Comparison of ENCODE assay signal across 11 cellular contexts in genomic region chr22:30858976-30859713, GRCh38.
"Had no signal": no experiment of that assay in that cellular context is flagged by ENCODE, and none has a peak within 500 bp of the region (broad histone marks: within the 10 kb centered on the region; RNA-seq: fewer than 3 reads in every experiment).

No MANE protein-coding gene starts in this region.

- H3K36me3 ChIP-seq: cardiac muscle cell, left lung, neural progenitor cell, transverse colon had no signal

- H3K4me3 ChIP-seq: cardiac muscle cell, left lung, neural progenitor cell, skin epidermis, transverse colon had no signal

- DNase-seq: activated CD4-positive, alpha-beta T cell treated with anti-CD3 and anti-CD28 coated beads, Interleukin-2, amount 50 U/mL, for 48 hours; activated CD4-positive, CD25-positive, alpha-beta regulatory T cell treated with anti-CD3 and anti-CD28 coated beads, Interleukin-2, amount 50 U/mL, for 72 hours; activated naive CD4-positive, alpha-beta T cell treated with anti-CD3 and anti-CD28 coated beads for 36 hours; foreskin melanocyte; left lung; T-helper 9 cell; transverse colon had no signal

- H3K4me1 ChIP-seq: neural progenitor cell, transverse colon had no signal

- H3K27ac ChIP-seq: cardiac muscle cell, left lung, neural progenitor cell, skin epidermis, transverse colon had no signal

- H3K4me3 Mint-ChIP-seq: activated naive CD4-positive, alpha-beta T cell treated with anti-CD3 and anti-CD28 coated beads for 36 hours; activated T-helper 1 cell treated with anti-CD3 and anti-CD28 coated beads, Interleukin-12 subunit alpha, Interleukin-12 subunit beta, Interleukin-2, Interleukin-4 antibody, amounts not matched to agents 30 ng/mL and 10 ng/mL and 1 ng/mL, durations not matched to agents 14 hours and 24 hours and 36 hours; neural progenitor cell had no signal

- H3K36me3 Mint-ChIP-seq: neural progenitor cell had no signal

- H3K9me3 ChIP-seq: left lung, transverse colon had no signal

- H3K27ac Mint-ChIP-seq: activated naive CD4-positive, alpha-beta T cell treated with anti-CD3 and anti-CD28 coated beads for 36 hours; activated T-helper 1 cell treated with anti-CD3 and anti-CD28 coated beads, Interleukin-12 subunit alpha, Interleukin-12 subunit beta, Interleukin-2, Interleukin-4 antibody, amounts not matched to agents 30 ng/mL and 10 ng/mL and 1 ng/mL, durations not matched to agents 14 hours and 24 hours and 36 hours; neural progenitor cell had no signal

- H3K27me3 ChIP-seq: cardiac muscle cell, left lung, neural progenitor cell, transverse colon had no signal

- H3K4me1 Mint-ChIP-seq: neural progenitor cell had no signal

- ATAC-seq: left lung had no signal
